1 cellular context compared by ENCODE assay signal in the genomic region with DNA sequence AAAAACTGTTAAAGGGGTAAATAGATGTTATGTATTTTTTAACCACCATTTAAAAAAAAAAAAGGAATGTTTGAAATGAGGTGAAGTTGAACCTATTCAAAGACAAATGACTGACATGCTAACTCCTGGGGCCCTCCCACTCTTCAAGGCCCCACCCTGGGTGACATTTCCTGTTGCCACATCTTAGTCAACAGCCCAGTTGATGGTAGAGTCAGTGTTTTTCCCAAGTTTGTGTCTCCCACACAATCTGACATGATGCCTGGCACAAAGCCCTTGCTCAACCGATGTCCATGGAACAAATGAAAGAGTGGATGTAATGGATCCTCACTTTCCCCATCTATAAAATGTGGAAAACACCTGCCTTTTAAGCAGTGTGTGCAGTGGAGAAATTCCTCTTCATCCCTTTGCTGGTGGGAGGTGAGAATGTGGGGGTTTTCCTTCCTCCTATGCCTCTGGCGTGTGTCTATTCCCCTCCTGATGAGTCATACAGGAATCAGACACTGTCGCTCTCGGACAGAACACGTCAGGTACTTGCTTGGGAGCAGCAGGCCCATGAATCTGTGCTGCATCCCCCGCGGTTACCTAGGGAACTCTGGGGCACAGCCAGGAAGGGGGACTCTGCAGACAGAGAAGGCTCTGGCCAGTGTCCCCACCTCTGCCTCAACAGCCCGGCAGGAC.
TF ChIP-seq lines count a peak whose summit lies in the region.

No MANE protein-coding gene starts in this region.

TF ChIP-seq in HepG2, 621 proteins besides CTCF, POLR2A, EP300 and RAD21:
- no peak for TF ChIP-seq ZNF230 (CRISPR knock-in tag; IDR thresholded peaks at IDR 0.05)
- TF ChIP-seq ZNF350 (CRISPR knock-in tag; IDR thresholded peaks at IDR 0.05; ENCODE audit: borderline replicate concordance, low read depth), result no peak
- TF ChIP-seq FOSL2 (CRISPR knock-in tag; IDR thresholded peaks at IDR 0.05), result peak; percentile 33; the same call in 1 of the 2 replicates
- no peak for TF ChIP-seq ZSCAN29 (CRISPR knock-in tag; conservative IDR thresholded peaks at IDR 0.05)
- no peak for TF ChIP-seq BCL6 (CRISPR knock-in tag; IDR thresholded peaks at IDR 0.05)
- TF ChIP-seq ZNF691 (CRISPR knock-in tag; IDR thresholded peaks at IDR 0.05; ENCODE audit: borderline replicate concordance, low read depth), result no peak
- TF ChIP-seq MAFF (IDR thresholded peaks at IDR 0.05; ENCODE audit: low read depth, low read length), result no peak
- no peak for TF ChIP-seq ZNF713 (CRISPR knock-in tag; IDR thresholded peaks at IDR 0.05)
